Comparison of ENCODE assay signal across 8 cellular contexts in genomic region chr7:127504715-127505114, GRCh38.
DNase-seq lines count a peak whose midpoint lies in the region; ATAC-seq and TF ChIP-seq lines count a peak whose summit lies in the region.

No MANE protein-coding gene starts in this region.

- H3K9me3 ChIP-seq in Caco-2 (no peaks in the 10 kb centered on the region), right cardiac atrium (ENCODE audit: control insufficient read depth, low read length) (no peaks in the 10 kb centered on the region), upper lobe of right lung (no peaks in the 10 kb centered on the region)

- CTCF ChIA-PET in Caco-2 (lab: Charles Lee), result interaction anchor here (0.6 to 1.8 kb wide), 2 partner anchors 9 to 124 kb away, joined by 3 to 8 read pairs; no protein-coding TSS in a partner anchor
- CTCF ChIA-PET in activated CD8-positive, alpha-beta T cell treated with anti-CD3 and anti-CD28 coated beads, Interleukin-2, amount 10 ng/mL, durations not matched to agents 7 days and 5 days (lab: Charles Lee), result interaction anchor here (0.9 to 1.8 kb wide), 4 partner anchors 9 to 705 kb away, joined by 3 to 9 read pairs (median 4); no protein-coding TSS in a partner anchor

- H3K27ac Mint-ChIP-seq in Caco-2 (ENCODE audit: unreplicated experiment), result no peak overlapping the region
- peak overlapping the region; percentile 26 for H3K27ac Mint-ChIP-seq in activated CD8-positive, alpha-beta T cell treated with anti-CD3 and anti-CD28 coated beads, Interleukin-2, amount 10 ng/mL, durations not matched to agents 7 days and 5 days

- TF ChIP-seq CTCF in Caco-2 (IDR thresholded peaks at IDR 0.05; ENCODE audit: insufficient read depth in 1 of 2, low read depth in 1 of 2, low read length in 1 of 2, severe bottlenecking in 1 of 2, unreplicated experiment in 1 of 2), result peak; percentile 54 to 60
- peak; percentile 46 for TF ChIP-seq CTCF in upper lobe of right lung (IDR thresholded peaks at IDR 0.05)

- DNase-seq in Caco-2 (peak in 1 of 2 experiments; percentile 53), right cardiac atrium (peak in 2 of 3 donors; percentile 18 to 56), upper lobe of right lung (no peak), NCI-H128 (lab: John Stamatoyannopoulos, UW; ENCODE audit: unreplicated experiment) (no peak), SW 1271 (lab: John Stamatoyannopoulos, UW) (no peak)
- peak; percentile 33 for DNase-seq in activated CD8-positive, alpha-beta T cell treated with anti-CD3 and anti-CD28 coated beads, Interleukin-2, amount 10 ng/mL, durations not matched to agents 7 days and 5 days

- POLR2A ChIA-PET in Caco-2 (lab: Charles Lee), result no interaction called here
- POLR2A ChIA-PET in activated CD8-positive, alpha-beta T cell treated with anti-CD3 and anti-CD28 coated beads, Interleukin-2, amount 10 ng/mL, durations not matched to agents 7 days and 5 days (lab: Charles Lee), result interaction anchor here (1.0 kb wide), 1 partner anchor 112 kb away, joined by 3 read pairs; no protein-coding TSS in a partner anchor

- H3K9me3 Mint-ChIP-seq in Caco-2 (ENCODE audit: unreplicated experiment), result peaks cover 7% of the 10 kb centered on the region
- no peaks in the 10 kb centered on the region for H3K9me3 Mint-ChIP-seq in activated CD8-positive, alpha-beta T cell treated with anti-CD3 and anti-CD28 coated beads, Interleukin-2, amount 10 ng/mL, durations not matched to agents 7 days and 5 days (ENCODE audit: insufficient read depth)

- no peak overlapping the region for H3K4me3 ChIP-seq in Caco-2 (ENCODE audit: low read depth, low read length)
- no peak overlapping the region for H3K4me3 ChIP-seq in right cardiac atrium (ENCODE audit: low read length)
- no peak overlapping the region for H3K4me3 ChIP-seq in upper lobe of right lung

- no peaks in the 10 kb centered on the region for H3K36me3 ChIP-seq in Caco-2 (ENCODE audit: control insufficient read depth, insufficient read depth, low read length)
- no peaks in the 10 kb centered on the region for H3K36me3 ChIP-seq in upper lobe of right lung

- peaks cover 5% of the 10 kb centered on the region for H3K4me1 Mint-ChIP-seq in Caco-2 (ENCODE audit: low read depth, unreplicated experiment)
- no peaks in the 10 kb centered on the region for H3K4me1 Mint-ChIP-seq in activated CD8-positive, alpha-beta T cell treated with anti-CD3 and anti-CD28 coated beads, Interleukin-2, amount 10 ng/mL, durations not matched to agents 7 days and 5 days (ENCODE audit: low read depth)

- H3K27me3 Mint-ChIP-seq in Caco-2 (ENCODE audit: insufficient read depth, unreplicated experiment), result peaks cover 13% of the 10 kb centered on the region
- peaks cover 19% of the 10 kb centered on the region for H3K27me3 Mint-ChIP-seq in activated CD8-positive, alpha-beta T cell treated with anti-CD3 and anti-CD28 coated beads, Interleukin-2, amount 10 ng/mL, durations not matched to agents 7 days and 5 days (ENCODE audit: low read depth)

- 22% methylated on average over 4 of the region's 4 CpGs for WGBS in right cardiac atrium

- H3K36me3 Mint-ChIP-seq in Caco-2 (ENCODE audit: insufficient read depth, unreplicated experiment), result no peaks in the 10 kb centered on the region
- H3K36me3 Mint-ChIP-seq in activated CD8-positive, alpha-beta T cell treated with anti-CD3 and anti-CD28 coated beads, Interleukin-2, amount 10 ng/mL, durations not matched to agents 7 days and 5 days (ENCODE audit: low read depth), result no peaks in the 10 kb centered on the region

- BruUV-seq in Caco-2 (replicated peaks; lab: Mats Ljungman, UMichigan), result no TSS peak

- H3K4me1 ChIP-seq in Caco-2, result no peaks in the 10 kb centered on the region
- H3K4me1 ChIP-seq in right cardiac atrium (ENCODE audit: control insufficient read depth, insufficient read depth, low read length), result no peaks in the 10 kb centered on the region
- H3K4me1 ChIP-seq in upper lobe of right lung, result no peaks in the 10 kb centered on the region

- H3K4me3 Mint-ChIP-seq in Caco-2 (ENCODE audit: unreplicated experiment), result no peak overlapping the region
- H3K4me3 Mint-ChIP-seq in activated CD8-positive, alpha-beta T cell treated with anti-CD3 and anti-CD28 coated beads, Interleukin-2, amount 10 ng/mL, durations not matched to agents 7 days and 5 days, result no peak overlapping the region

- intact Hi-C loops in Caco-2 (cut with micrococcal nuclease; ENCODE audit: unreplicated experiment) (loop anchor here (2.0 kb wide), 1 partner anchor 124 kb away; no protein-coding TSS in a partner anchor), right cardiac atrium (cut with DNase I) (no loop called here), upper lobe of right lung (cut with DNase I) (no loop called here)

- H3K27me3 ChIP-seq in Caco-2 (replicated peaks; ENCODE audit: control insufficient read depth, insufficient read depth, low read length), result no peaks in the 10 kb centered on the region
- peaks cover 2% of the 10 kb centered on the region for H3K27me3 ChIP-seq in right cardiac atrium (ENCODE audit: control insufficient read depth, insufficient read depth)
- H3K27me3 ChIP-seq in upper lobe of right lung, result no peaks in the 10 kb centered on the region

- peak; percentile 50 for ATAC-seq in HG02981 (IDR thresholded peaks at IDR 0.05; ENCODE audit: unreplicated experiment)
- no peak for ATAC-seq in activated CD8-positive, alpha-beta T cell treated with anti-CD3 and anti-CD28 coated beads, Interleukin-2, amount 10 ng/mL, durations not matched to agents 7 days and 5 days
- no peak for ATAC-seq in right cardiac atrium
- ATAC-seq in upper lobe of right lung, result peak; percentile 48
- ATAC-seq in GM18502 (IDR thresholded peaks at IDR 0.05; ENCODE audit: poor library complexity, unreplicated experiment), result no peak

- H3K27ac ChIP-seq in right cardiac atrium (ENCODE audit: low read length), result no peak overlapping the region
- H3K27ac ChIP-seq in upper lobe of right lung, result no peak overlapping the region

Comparison
In these comparisons a context has a peak if more than half of its experiments do, and no peak if none do; other contexts are left out.
1. DNase-seq: peak in activated CD8-positive, alpha-beta T cell treated with anti-CD3 and anti-CD28 coated beads, Interleukin-2, amount 10 ng/mL, durations not matched to agents 7 days and 5 days (single experiment) and right cardiac atrium (2 of 3); none in upper lobe of right lung (single experiment), NCI-H128 (single experiment) and SW 1271 (0 of 2).
2. ATAC-seq: peak in HG02981 (single experiment) and upper lobe of right lung (single experiment); none in activated CD8-positive, alpha-beta T cell treated with anti-CD3 and anti-CD28 coated beads, Interleukin-2, amount 10 ng/mL, durations not matched to agents 7 days and 5 days (single experiment), right cardiac atrium (0 of 2) and GM18502 (single experiment).